In the genomic region with DNA sequence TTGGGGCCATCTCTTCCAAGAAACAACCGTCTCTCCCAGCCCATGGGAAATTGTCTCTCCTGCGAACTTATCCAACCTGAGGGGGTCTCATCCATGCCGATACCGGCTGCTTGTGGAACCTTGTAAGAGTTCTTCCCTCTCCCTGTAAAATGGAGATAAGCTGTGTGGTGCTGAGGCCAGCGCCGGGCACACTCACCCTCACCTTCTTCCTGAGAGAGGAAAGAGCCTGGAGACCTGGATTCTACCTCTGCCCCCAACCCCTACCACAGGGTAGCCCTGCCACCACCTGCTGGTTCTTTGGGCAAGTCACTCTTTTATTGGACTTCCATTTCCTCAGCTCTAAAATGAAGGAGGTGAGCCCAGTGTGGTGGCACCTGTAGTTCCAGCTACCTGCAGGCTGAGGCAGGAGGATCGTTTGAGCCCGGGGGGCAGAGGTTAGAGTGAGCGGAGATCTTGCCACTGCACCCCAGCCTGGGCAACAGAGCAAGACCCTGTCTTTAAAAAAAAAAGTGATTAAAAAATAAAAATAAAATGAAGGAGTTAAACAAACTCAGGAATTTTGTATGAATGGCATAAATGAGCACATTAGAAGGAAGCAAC, we compare ENCODE assay signal across 8 cellular contexts. TPM values are rescaled to one million over a fixed set of nuclear protein-coding genes. Genes with fewer than 3 reads are reported as not detected.
A peak's percentile ranks its signal among the peaks of the same experiment; 100 is the strongest.
DNase-seq lines count a peak whose midpoint lies in the region; ATAC-seq and TF ChIP-seq lines count a peak whose summit lies in the region.

No MANE protein-coding gene starts in this region.

- no peaks in the 10 kb centered on the region for H4K20me1 ChIP-seq in PC-9 (ENCODE audit: insufficient read depth)

- H3K4me3 Mint-ChIP-seq in endothelial cell (ENCODE audit: unreplicated experiment): peak overlapping the region; percentile 81

- H4K8ac ChIP-seq in neuronal stem cell (ENCODE audit: low read depth, low read length): no peak overlapping the region

- H3K79me2 ChIP-seq in PC-9 (ENCODE audit: low read depth): no peaks in the 10 kb centered on the region

- no peaks in the 10 kb centered on the region for H3K9me2 ChIP-seq in PC-9 (ENCODE audit: insufficient read depth)

- peak overlapping the region; percentile 88 for H3K27ac ChIP-seq in PC-9
- no peak overlapping the region for H3K27ac ChIP-seq in neuronal stem cell (replicated peaks; ENCODE audit: low read length)

- peak overlapping the region; percentile 89 for H2AFZ ChIP-seq in PC-9
- peak overlapping the region; percentile 98 for H2AFZ ChIP-seq in neuronal stem cell (ENCODE audit: low read length)

- peaks cover 4% of the 10 kb centered on the region for H3K4me1 Mint-ChIP-seq in endothelial cell (ENCODE audit: unreplicated experiment)

- H2BK12ac ChIP-seq in neuronal stem cell (ENCODE audit: low read length): no peak overlapping the region

- BruUV-seq in PC-9 (replicated peaks; lab: Mats Ljungman, UMichigan): TSS peak; percentile 77

- no peak overlapping the region for H3K23ac ChIP-seq in neuronal stem cell (ENCODE audit: low read depth, low read length, poor library complexity)

- H4K91ac ChIP-seq in neuronal stem cell (ENCODE audit: low read depth, low read length, poor library complexity): no peak overlapping the region

- intact Hi-C loops in PC-9 (cut with micrococcal nuclease; ENCODE audit: unreplicated experiment): loop anchor here (2.0 to 5.0 kb wide), 3 partner anchors 21 to 492 kb away; a partner anchor contains a TSS

- TF ChIP-seq CTCF in PC-9 (conservative IDR thresholded peaks at IDR 0.05): no peak; the same call in 1 of the 2 replicates
- no peak for TF ChIP-seq CTCF in endothelial cell (IDR thresholded peaks at IDR 0.05; ENCODE audit: unreplicated experiment)

- POLR2A ChIA-PET in PC-9 (lab: Charles Lee; ENCODE audit: unreplicated experiment) (interaction anchor here (0.7 to 1.0 kb wide), 3 partner anchors 18 to 85 kb away, joined by 4 to 6 read pairs (median 5); a partner anchor contains a TSS), HEK293T (lab: Yijun Ruan, JAX) (interaction anchor here (2.9 kb wide), 1 partner anchor 38 kb away, joined by 13 read pairs; a partner anchor contains a TSS)

- no peak overlapping the region for H3K9ac ChIP-seq in neuronal stem cell (ENCODE audit: low read depth, low read length, poor library complexity)

- H2BK15ac ChIP-seq in neuronal stem cell (ENCODE audit: low read length): no peak overlapping the region

- H2BK120ac ChIP-seq in neuronal stem cell (ENCODE audit: low read depth, low read length): no peak overlapping the region

- H3K18ac ChIP-seq in neuronal stem cell (ENCODE audit: low read length): no peak overlapping the region

- peak; percentile 13 for DNase-seq in GM03348 (ENCODE audit: low spot score)
- DNase-seq in PC-9: peak in 1 of 2 experiments; percentile 37
- no peak for DNase-seq in endothelial cell (ENCODE audit: low spot score)
- DNase-seq in neuronal stem cell (ENCODE audit: low spot score): no peak
- no peak for DNase-seq in HEK293T (ENCODE audit: extremely low spot score)
- DNase-seq in islet precursor cell: no peak
- DNase-seq in NCI-H1048 (lab: John Stamatoyannopoulos, UW): no peak

- H3K27ac Mint-ChIP-seq in endothelial cell (ENCODE audit: unreplicated experiment): no peak overlapping the region

- H3K4ac ChIP-seq in neuronal stem cell (ENCODE audit: low read length): no peak overlapping the region

- peaks cover 5% of the 10 kb centered on the region for H3K27me3 Mint-ChIP-seq in endothelial cell (ENCODE audit: unreplicated experiment)

- no CpG with 5 or more reads among the region's 9 CpGs for WGBS in neuronal stem cell (ENCODE audit: extremely low coverage in 2 of 2, insufficient read length in 2 of 2, insufficient replicate concordance in 1 of 2), 2 donors

- H3K9me3 ChIP-seq in PC-9 (ENCODE audit: insufficient read depth, low read depth) (no peaks in the 10 kb centered on the region), neuronal stem cell (replicated peaks in 1 of 2; ENCODE audit: control insufficient read depth in 2 of 2, insufficient read depth in 1 of 2, low read depth in 1 of 2, low read length in 2 of 2) (no peaks in the 10 kb centered on the region)

- no peaks in the 10 kb centered on the region for H3K36me3 Mint-ChIP-seq in endothelial cell (ENCODE audit: low read depth, unreplicated experiment)

- H3K4me3 ChIP-seq in PC-9 (peak overlapping the region; percentile 67), neuronal stem cell (ENCODE audit: low read length in 2 of 2) (peak overlapping the region in 1 of 2 donors; percentile 55)

- H3K36me3 ChIP-seq in PC-9 (ENCODE audit: low read depth) (no peaks in the 10 kb centered on the region), neuronal stem cell (replicated peaks in 1 of 2; ENCODE audit: control insufficient read depth in 2 of 2, insufficient read depth in 2 of 2, low read length in 2 of 2) (no peaks in the 10 kb centered on the region)

- no peak for ATAC-seq in GM21619 (IDR thresholded peaks at IDR 0.05; ENCODE audit: unreplicated experiment)

- CTCF ChIA-PET in PC-9 (lab: Charles Lee): interaction anchor here (0.7 kb wide), 1 partner anchor 642 kb away, joined by 3 read pairs; no protein-coding TSS in a partner anchor
- CTCF ChIA-PET in HEK293T (lab: Yijun Ruan, JAX): interaction anchor here (0.7 to 1.4 kb wide), 2 partner anchors 54 to 80 kb away, joined by 3 to 4 read pairs; no protein-coding TSS in a partner anchor

- H3K9me3 Mint-ChIP-seq in endothelial cell (ENCODE audit: unreplicated experiment): no peaks in the 10 kb centered on the region

- peak overlapping the region; percentile 10 for H3K14ac ChIP-seq in neuronal stem cell (ENCODE audit: low read length)

- H3K79me1 ChIP-seq in neuronal stem cell (ENCODE audit: low read depth, low read length): no peaks in the 10 kb centered on the region

- H2BK5ac ChIP-seq in neuronal stem cell (ENCODE audit: low read length): no peak overlapping the region

- peak overlapping the region; percentile 24 for H2AK5ac ChIP-seq in neuronal stem cell (ENCODE audit: low read depth, low read length)

- no peaks in the 10 kb centered on the region for H3K27me3 ChIP-seq in PC-9 (ENCODE audit: insufficient read depth, low read depth)
- H3K27me3 ChIP-seq in neuronal stem cell (ENCODE audit: control insufficient read depth in 3 of 3, insufficient read depth in 3 of 3, low read depth in 1 of 3, low read length in 3 of 3): peaks cover 0 to 16% (median 14%) of the 10 kb centered on the region in 3 experiments

- peak overlapping the region; percentile 84 for H3K4me2 ChIP-seq in PC-9
- peak overlapping the region; percentile 97 for H3K4me2 ChIP-seq in neuronal stem cell (ENCODE audit: insufficient read depth, low read length, poor library complexity, severe bottlenecking)

- peaks cover 29% of the 10 kb centered on the region; the same call in 1 of the 2 replicates for H3F3A ChIP-seq in PC-9 (ENCODE audit: insufficient read depth, low read depth)

- H3K4me1 ChIP-seq in PC-9 (replicated peaks; ENCODE audit: insufficient read depth) (peaks cover 23% of the 10 kb centered on the region), neuronal stem cell (ENCODE audit: control insufficient read depth in 2 of 2, insufficient read depth in 1 of 2, low read depth in 1 of 2, low read length in 2 of 2) (peaks cover 5 to 6% of the 10 kb centered on the region in 2 donors)

TF ChIP-seq in HEK293T, 16 proteins besides CTCF, POLR2A, EP300 and RAD21:
- TF ChIP-seq, protein P1, sequence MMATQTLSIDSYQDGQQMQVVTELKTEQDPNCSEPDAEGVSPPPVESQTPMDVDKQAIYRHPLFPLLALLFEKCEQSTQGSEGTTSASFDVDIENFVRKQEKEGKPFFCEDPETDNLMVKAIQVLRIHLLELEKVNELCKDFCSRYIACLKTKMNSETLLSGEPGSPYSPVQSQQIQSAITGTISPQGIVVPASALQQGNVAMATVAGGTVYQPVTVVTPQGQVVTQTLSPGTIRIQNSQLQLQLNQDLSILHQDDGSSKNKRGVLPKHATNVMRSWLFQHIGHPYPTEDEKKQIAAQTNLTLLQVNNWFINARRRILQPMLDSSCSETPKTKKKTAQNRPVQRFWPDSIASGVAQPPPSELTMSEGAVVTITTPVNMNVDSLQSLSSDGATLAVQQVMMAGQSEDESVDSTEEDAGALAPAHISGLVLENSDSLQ (IDR thresholded peaks at IDR 0.05): no peak
- no peak for TF ChIP-seq CTBP1 (IDR thresholded peaks at IDR 0.05; ENCODE audit: borderline replicate concordance)
- no peak for TF ChIP-seq ARNT (IDR thresholded peaks at IDR 0.05)
- no peak for TF ChIP-seq FOXA1 (IDR thresholded peaks at IDR 0.05)
- TF ChIP-seq FOXM1 (IDR thresholded peaks at IDR 0.05; ENCODE audit: borderline replicate concordance): no peak
- no peak for TF ChIP-seq SP1 (IDR thresholded peaks at IDR 0.05)
- TF ChIP-seq NFRKB (IDR thresholded peaks at IDR 0.05): no peak
- TF ChIP-seq ELF4 (IDR thresholded peaks at IDR 0.05): no peak

RNA-seq across cellular contexts. Expression of a gene that starts 38.4 kb away (rescaled TPM):
- total RNA-seq in PC-9 (2021) (683 and 1,027 TPM in 2 replicates), endothelial cell (ENCODE audit: unreplicated experiment) (676 TPM)
- polyA plus RNA-seq in neuronal stem cell (2013, experiment 1 of 2): 264 TPM
- polyA plus RNA-seq in neuronal stem cell (2013, experiment 2 of 2): 263 TPM
